1 cellular context compared by ENCODE assay signal in the genomic region with DNA sequence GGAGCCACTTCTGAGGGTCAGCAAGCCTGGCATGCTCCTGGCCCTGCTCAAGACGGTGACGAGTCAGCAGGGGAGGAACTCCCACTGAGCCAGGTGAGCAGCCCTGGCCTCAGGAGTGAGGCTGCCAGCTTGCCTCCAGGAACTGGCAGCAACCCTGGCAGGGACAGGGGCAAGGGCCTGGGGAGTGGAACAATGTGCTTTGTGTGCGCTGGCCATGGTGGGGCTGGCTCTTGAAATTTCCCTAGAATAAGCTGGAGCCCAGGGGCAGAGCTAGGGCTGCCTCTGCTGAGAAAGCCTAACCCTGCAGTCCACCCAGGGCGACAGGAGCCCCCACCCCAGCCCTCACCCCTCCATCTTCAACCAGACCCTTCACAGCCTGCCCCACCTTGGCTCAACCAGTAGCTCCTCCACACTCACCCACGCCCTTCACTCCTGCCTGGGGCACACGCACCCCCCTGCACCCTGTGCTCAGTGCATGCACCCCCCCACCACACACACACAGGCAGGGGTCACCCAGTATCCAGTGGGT.
TF ChIP-seq lines count a peak whose summit lies in the region.

No MANE protein-coding gene starts in this region.

TF ChIP-seq in HepG2, 621 proteins besides CTCF, POLR2A, EP300 and RAD21 (continued from another document):
- no peak for TF ChIP-seq FOXK1 (CRISPR knock-in tag; IDR thresholded peaks at IDR 0.05; ENCODE audit: borderline replicate concordance, low read depth)
